Comparison of ENCODE assay signal across 9 cellular contexts in genomic region chr7:158782638-158783490, GRCh38. TPM values are rescaled to one million over a fixed set of nuclear protein-coding genes. Genes with fewer than 3 reads are reported as not detected.
A peak's percentile ranks its signal among the peaks of the same experiment; 100 is the strongest.
DNase-seq lines count a peak whose midpoint lies in the region; ATAC-seq, FAIRE-seq and TF ChIP-seq lines count a peak whose summit lies in the region.
"Had no signal": no experiment of that assay in that cellular context is flagged by ENCODE, and none has a peak within 500 bp of the region (broad histone marks: within the 10 kb centered on the region; RNA-seq: fewer than 3 reads in every experiment).

No MANE protein-coding gene starts in this region.

- H2AFZ ChIP-seq in K562 (ENCODE audit: low read depth, low read length): no peak overlapping the region

- H3K9ac ChIP-seq in K562 (ENCODE audit: insufficient read depth in 1 of 2, low read depth in 2 of 2, low read length in 2 of 2): no peak overlapping the region

- no peaks in the 10 kb centered on the region for H3K9me3 Mint-ChIP-seq in immature natural killer cell

- BruUV-seq in A673 (replicated peaks; lab: Mats Ljungman, UMichigan): no TSS peak
- BruUV-seq in K562 (replicated peaks; lab: Mats Ljungman, UMichigan): no TSS peak

- H3K4me1 Mint-ChIP-seq in immature natural killer cell: peaks cover 18 to 19% of the 10 kb centered on the region in 2 donors

- no peak for TF ChIP-seq EP300 in K562 (IDR thresholded peaks at IDR 0.05; ENCODE audit: low read length)

- CTCF ChIA-PET in A673 (lab: Charles Lee) (no interaction called here), HEK293 (lab: Yijun Ruan, JAX) (interaction anchor here (0.6 to 0.7 kb wide), 2 partner anchors 35 to 148 kb away, joined by 3 to 6 read pairs; no protein-coding TSS in a partner anchor), K562 (lab: Yijun Ruan, JAX; ENCODE audit: low intra/inter-chr PET ratio) (no interaction called here)

- H3K27me3 Mint-ChIP-seq in immature natural killer cell (ENCODE audit: low read depth in 3 of 3): peaks cover 0 to 6% (median 2%) of the 10 kb centered on the region in 3 donors

- no peaks in the 10 kb centered on the region for H3K9me3 ChIP-seq in A673 (ENCODE audit: low read depth, low read length, poor library complexity, severe bottlenecking)
- H3K9me3 ChIP-seq in HEK293 (ENCODE audit: control insufficient read depth, insufficient read depth, low read depth, low read length): no peaks in the 10 kb centered on the region
- peaks cover 17% of the 10 kb centered on the region for H3K9me3 ChIP-seq in K562 (replicated peaks; ENCODE audit: control insufficient read depth, insufficient read depth, low read depth, low read length)
- no peaks in the 10 kb centered on the region for H3K9me3 ChIP-seq in thoracic aorta

- no peak overlapping the region for H3K4me3 Mint-ChIP-seq in immature natural killer cell

- no peak for TF ChIP-seq RAD21 in K562 (CRISPR knock-in tag; conservative IDR thresholded peaks at IDR 0.05 in 1 of 2, IDR thresholded peaks at IDR 0.05 in 1 of 2)

- peaks cover 23% of the 10 kb centered on the region; the same call in 2 of the 3 replicates for H3K79me2 ChIP-seq in K562 (ENCODE audit: control insufficient read depth, insufficient read depth, low read length)

- no peak for TF ChIP-seq POLR2A in K562 (conservative IDR thresholded peaks at IDR 0.05)

- H3K4me3 ChIP-seq in A673 (ENCODE audit: low read depth, low read length, poor library complexity, severe bottlenecking): no peak overlapping the region
- no peak overlapping the region for H3K4me3 ChIP-seq in HEK293 (ENCODE audit: low read depth, low read length)
- no peak overlapping the region for H3K4me3 ChIP-seq in K562
- peak overlapping the region; percentile 51 for H3K4me3 ChIP-seq in thoracic aorta

- intact Hi-C loops in A673 (cut with micrococcal nuclease; ENCODE audit: unreplicated experiment): no loop called here
- intact Hi-C loops in K562 (cut with micrococcal nuclease): no loop called here

- H3K27me3 ChIP-seq in A673 (replicated peaks; ENCODE audit: insufficient read depth, low read depth, low read length, poor library complexity): no peaks in the 10 kb centered on the region
- H3K27me3 ChIP-seq in K562 (ENCODE audit: control insufficient read depth in 2 of 2, insufficient read depth in 2 of 2, low read length in 2 of 2): no peaks in the 10 kb centered on the region; a peak in 1 of 5 replicates
- H3K27me3 ChIP-seq in thoracic aorta (replicated peaks; ENCODE audit: insufficient read depth): no peaks in the 10 kb centered on the region

- POLR2A ChIA-PET in A673 (lab: Charles Lee; ENCODE audit: low non-redundant PET): no interaction called here
- POLR2A ChIA-PET in HEK293 (lab: Yijun Ruan, JAX): no interaction called here
- POLR2A ChIA-PET in K562 (lab: Yijun Ruan, JAX): interaction anchor here (0.5 to 1.6 kb wide), 4 partner anchors 25 to 81 kb away, joined by 3 read pairs; no protein-coding TSS in a partner anchor

- no peaks in the 10 kb centered on the region for H3K9me1 ChIP-seq in K562 (ENCODE audit: control insufficient read depth, insufficient read depth, low read length)

- ATAC-seq in K562: peak; percentile 55; the same call in 2 of the 3 replicates
- ATAC-seq in thoracic aorta (ENCODE audit: insufficient number of reproducible peaks, low FRiP score, low read depth): peak; percentile 91
- ATAC-seq in GM21423 (IDR thresholded peaks at IDR 0.05; ENCODE audit: unreplicated experiment): no peak
- ATAC-seq in HG03045 (IDR thresholded peaks at IDR 0.05; ENCODE audit: unreplicated experiment): no peak

- in situ Hi-C loops in K562 (cut with MboI): no loop called here

- H3K4me1 ChIP-seq in A673 (ENCODE audit: insufficient read depth, low read length, poor library complexity, severe bottlenecking) (no peaks in the 10 kb centered on the region), HEK293 (ENCODE audit: control insufficient read depth, insufficient read depth, low read length) (no peaks in the 10 kb centered on the region), K562 (replicated peaks in 1 of 2; ENCODE audit: control insufficient read depth in 2 of 2, insufficient read depth in 2 of 2, low read length in 2 of 2) (peaks cover 0 to 11% of the 10 kb centered on the region in 2 experiments; a peak in 4 of 5 replicates), thoracic aorta (ENCODE audit: control insufficient read depth in 1 of 2, low read depth in 2 of 2) (peaks cover 42 to 70% of the 10 kb centered on the region in 2 donors)

- no peak overlapping the region for H3K27ac Mint-ChIP-seq in immature natural killer cell

- H4K20me1 ChIP-seq in K562 (replicated peaks; ENCODE audit: control insufficient read depth, insufficient read depth, low read length): no peaks in the 10 kb centered on the region

- TF ChIP-seq CTCF in A673 (conservative IDR thresholded peaks at IDR 0.05; ENCODE audit: low read depth, low read length) (peak; percentile 41), HEK293 (tag by site-specific recombination; IDR thresholded peaks at IDR 0.05) (no peak), K562 (IDR thresholded peaks at IDR 0.05 in 2 of 3, conservative IDR thresholded peaks at IDR 0.05 in 1 of 3; ENCODE audit: insufficient read depth in 2 of 3, low read depth in 1 of 3, low read length in 3 of 3) (peak; percentile 27 to 34 (median 33); a peak in 3 of 6 replicates), thoracic aorta (IDR thresholded peaks at IDR 0.05) (peak; percentile 70)

- WGBS in K562 (ENCODE audit: insufficient coverage, low coverage, missing lambda C conversion rate): 92% methylated on average over 21 of the region's 21 CpGs

- H3K36me3 ChIP-seq in A673 (ENCODE audit: insufficient read depth, low read length, poor library complexity, severe bottlenecking) (peaks cover 18% of the 10 kb centered on the region), HEK293 (ENCODE audit: control insufficient read depth in 2 of 2, insufficient read depth in 1 of 2, low read length in 2 of 2) (peaks cover 0 to 51% of the 10 kb centered on the region in 2 experiments; a peak in 2 of 3 replicates), K562 (ENCODE audit: control insufficient read depth, insufficient read depth, low read length) (peaks cover 84% of the 10 kb centered on the region), thoracic aorta (peaks cover 4% of the 10 kb centered on the region)

- no peak overlapping the region for H3K4me2 ChIP-seq in K562 (ENCODE audit: insufficient read depth, low read length)

- peaks cover 11 to 19% (median 15%) of the 10 kb centered on the region in 3 donors for H3K36me3 Mint-ChIP-seq in immature natural killer cell

- H3K27ac ChIP-seq in A673 (ENCODE audit: low read depth, low read length, poor library complexity, severe bottlenecking): no peak overlapping the region
- no peak overlapping the region for H3K27ac ChIP-seq in HEK293 (ENCODE audit: extremely low read depth, low read depth, low read length)
- H3K27ac ChIP-seq in K562 (ENCODE audit: extremely low read depth, low read depth, low read length): no peak overlapping the region
- H3K27ac ChIP-seq in thoracic aorta: peak overlapping the region; percentile 92

- DNase-seq in A673 (ENCODE audit: low spot score) (peak; percentile 44), K562 (ENCODE audit: extremely low read depth in 1 of 4, low spot score in 3 of 4) (peak in 1 of 4 experiments; percentile 30), immature natural killer cell (peak in 2 of 3 donors; percentile 21 to 29), thoracic aorta (ENCODE audit: low spot score) (peak; percentile 61), NCI-H2107 treated with DMSO at 0.1 percent for 48 hours (lab: John Stamatoyannopoulos, UW; ENCODE audit: unreplicated experiment) (no peak)

- FAIRE-seq in K562 (lab: Jason Lieb, UNC): no peak
- FAIRE-seq: TTC549 had no signal

TF ChIP-seq in HEK293, 187 proteins besides CTCF, POLR2A, EP300 and RAD21:
- no peak for TF ChIP-seq ZNF501 (tag by site-specific recombination; IDR thresholded peaks at IDR 0.05)
- no peak for TF ChIP-seq ZNF473 (tag by site-specific recombination; IDR thresholded peaks at IDR 0.05)
- TF ChIP-seq ZNF416 (tag by site-specific recombination; IDR thresholded peaks at IDR 0.05): no peak
- no peak for TF ChIP-seq ZNF404 (tag by site-specific recombination; IDR thresholded peaks at IDR 0.05)
- no peak for TF ChIP-seq ZNF549 (tag by site-specific recombination; IDR thresholded peaks at IDR 0.05)
- peak; percentile 20 for TF ChIP-seq ZNF654 (tag by site-specific recombination; IDR thresholded peaks at IDR 0.05; ENCODE audit: low read depth)
- TF ChIP-seq PRDM1 (tag by site-specific recombination; IDR thresholded peaks at IDR 0.05): 0 out of 2 replicates have a peak, but pooled peaks have one; percentile 2

TF ChIP-seq in K562, 482 proteins besides CTCF, POLR2A, EP300 and RAD21 (continues in another document):
- TF ChIP-seq, protein P1, sequence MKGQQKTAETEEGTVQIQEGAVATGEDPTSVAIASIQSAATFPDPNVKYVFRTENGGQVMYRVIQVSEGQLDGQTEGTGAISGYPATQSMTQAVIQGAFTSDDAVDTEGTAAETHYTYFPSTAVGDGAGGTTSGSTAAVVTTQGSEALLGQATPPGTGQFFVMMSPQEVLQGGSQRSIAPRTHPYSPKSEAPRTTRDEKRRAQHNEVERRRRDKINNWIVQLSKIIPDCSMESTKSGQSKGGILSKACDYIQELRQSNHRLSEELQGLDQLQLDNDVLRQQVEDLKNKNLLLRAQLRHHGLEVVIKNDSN (CRISPR knock-in tag; IDR thresholded peaks at IDR 0.05): peak; percentile 33; the same call in 1 of the 2 replicates
- no peak for TF ChIP-seq MED1 (CRISPR knock-in tag; IDR thresholded peaks at IDR 0.05; ENCODE audit: borderline replicate concordance)

RNA-seq across cellular contexts. Expression of gene ESYT2, which starts 46.4 kb away (rescaled TPM):
- total RNA-seq in A673 (2021): 33.3 and 37.5 TPM in 2 replicates
- 111 and 160 TPM in 2 replicates for total RNA-seq in K562 (2011; cell fraction: chromatin; rRNA removed; ENCODE audit: low replicate concordance)
- total RNA-seq in K562 (2011; cell fraction: nucleolus; rRNA removed): 87.6 and 91.1 TPM in 2 replicates
- 118 and 155 TPM in 2 replicates for total RNA-seq in K562 (2011; cell fraction: nucleoplasm; rRNA removed)
- 64.7 and 68.7 TPM in 2 replicates for total RNA-seq in K562 (2014; rRNA removed)
- total RNA-seq in K562 (2014; rRNA removed; fragmentation: Illumina TruSeq; extraction: Trizol): 70.9 and 72.5 TPM in 2 replicates
- 63.1 and 67.1 TPM in 2 replicates for total RNA-seq in K562 (2015; rRNA removed; fragmentation: Illumina TruSeq; extraction: Trizol)
- 62.4 and 67.5 TPM in 2 replicates for total RNA-seq in K562 (2021)
- 57.5 and 86.9 TPM in 2 replicates for polyA plus RNA-seq in K562 (2011; rRNA removed)
- 44.1 and 45.9 TPM in 2 replicates for polyA plus RNA-seq in K562 (2011; cell fraction: cytosol; rRNA removed)
- 43.3 and 60.6 TPM in 2 replicates for polyA plus RNA-seq in K562 (2011; cell fraction: nucleus; rRNA removed)
- polyA plus RNA-seq in K562 (2012): 47.5 and 54.2 TPM in 2 replicates
- 55.5 and 58.2 TPM in 2 replicates for polyA plus RNA-seq in K562 (2014; fragmentation: Illumina TruSeq; extraction: Trizol)
- 1 to 10 TPM; 5.8 to 8.3 TPM for polyA plus RNA-seq in K562 (2014; fragmentation: Nextera tagmentation; extraction: Ambion mirVana)
- polyA plus RNA-seq in K562 (2014; rRNA removed): 44.0 and 45.2 TPM in 2 replicates
- polyA minus RNA-seq in K562 (2011; rRNA and poly(A)+ RNA removed): 119 and 154 TPM in 2 replicates
- 70.0 and 93.0 TPM in 2 replicates for polyA minus RNA-seq in K562 (2011; cell fraction: cytosol; rRNA and poly(A)+ RNA removed)
- polyA minus RNA-seq in K562 (2011; cell fraction: nucleus; rRNA and poly(A)+ RNA removed): 35.4 and 43.4 TPM in 2 replicates
- 10 to 100 TPM; 70.1 to 95.7 (median 84.0) TPM for polyA plus RNA-seq in immature natural killer cell
- total RNA-seq in thoracic aorta: 100 to 1,000 TPM; 196 to 218 TPM

Comparison
In these comparisons a context has a peak if more than half of its experiments do, and no peak if none do; other contexts are left out.
1. H3K27ac ChIP-seq: peak in thoracic aorta (2 of 2); none in A673 (single experiment), HEK293 (single experiment) and K562 (single experiment).
2. ATAC-seq: peak in K562 (single experiment) and thoracic aorta (single experiment); none in GM21423 (single experiment) and HG03045 (single experiment).